15 cellular contexts compared by ENCODE assay signal in genomic region chr5:95615164-95615467, GRCh38. TPM values are rescaled to one million over a fixed set of nuclear protein-coding genes. Genes with fewer than 3 reads are reported as not detected.
DNase-seq lines count a peak whose midpoint lies in the region; ATAC-seq and TF ChIP-seq lines count a peak whose summit lies in the region.
"Had no signal": no experiment of that assay in that cellular context is flagged by ENCODE, and none has a peak within 500 bp of the region (broad histone marks: within the 10 kb centered on the region; RNA-seq: fewer than 3 reads in every experiment).

No MANE protein-coding gene starts in this region.

- POLR2A ChIA-PET in PC-9 (lab: Charles Lee; ENCODE audit: unreplicated experiment), result no interaction called here

- H3K27ac ChIP-seq in PC-9 (no peak overlapping the region), Peyer's patch (no peak overlapping the region)
- H3K27ac ChIP-seq: SK-N-MC, vagina had no signal

- TF ChIP-seq CTCF in PC-9 (conservative IDR thresholded peaks at IDR 0.05) (no peak), Peyer's patch (IDR thresholded peaks at IDR 0.05) (no peak)

- TF ChIP-seq POLR2A in Peyer's patch (IDR thresholded peaks at IDR 0.05), result no peak

- no peaks in the 10 kb centered on the region for H4K20me1 ChIP-seq in PC-9 (ENCODE audit: insufficient read depth)

- H3K79me2 ChIP-seq in PC-9 (ENCODE audit: low read depth), result no peaks in the 10 kb centered on the region

- H3K9me3 ChIP-seq in PC-9 (ENCODE audit: insufficient read depth, low read depth) (peaks cover 10% of the 10 kb centered on the region; the same call in 1 of the 2 replicates), Peyer's patch (no peaks in the 10 kb centered on the region)
- H3K9me3 ChIP-seq: vagina had no signal

- 0 out of 2 replicates have a peak, but pooled peaks cover 2% of the 10 kb centered on the region for H3K4me1 ChIP-seq in PC-9 (replicated peaks; ENCODE audit: insufficient read depth)
- H3K4me1 ChIP-seq in Peyer's patch, result peaks cover 0 to 7% (median 0%) of the 10 kb centered on the region in 4 donors

- intact Hi-C loops in PC-9 (cut with micrococcal nuclease; ENCODE audit: unreplicated experiment), result loop anchor here (10.0 kb wide), 1 partner anchor 330 kb away; the partner anchor contains the start of gene MCTP1

- H2AFZ ChIP-seq in PC-9, result peak overlapping the region; percentile 37; the same call in 1 of the 2 replicates

- no peak overlapping the region for H3K4me2 ChIP-seq in PC-9

- H3K36me3 ChIP-seq in PC-9 (ENCODE audit: low read depth), result no peaks in the 10 kb centered on the region
- no peaks in the 10 kb centered on the region for H3K36me3 ChIP-seq in Peyer's patch
- H3K36me3 ChIP-seq: vagina had no signal

- H3F3A ChIP-seq in PC-9 (ENCODE audit: insufficient read depth, low read depth), result no peaks in the 10 kb centered on the region

- no TSS peak for BruUV-seq in PC-9 (replicated peaks; lab: Mats Ljungman, UMichigan)

- peak; percentile 15 for DNase-seq in ELR (ENCODE audit: low read depth)
- no peak for DNase-seq in PC-9
- no peak for DNase-seq in Peyer's patch
- no peak for DNase-seq in D341Med (ENCODE audit: low spot score)
- no peak for DNase-seq in stimulated activated CD4-positive, alpha-beta T cell treated with anti-CD3 and anti-CD28 coated beads, Interleukin-4, amount 100 ng/mL, for 1 hour
- no peak for DNase-seq in epidermal melanocyte (ENCODE audit: insufficient read length, low spot score)
- DNase-seq: activated CD8-positive, alpha-beta memory T cell treated with anti-CD3 and anti-CD28 coated beads, Interleukin-2, amount 50 U/mL, for 48 hours; NCI-H2081 treated with DMSO at 0.1 percent for 48 hours; retina; stimulated activated CD4-positive, alpha-beta T cell treated with anti-CD3 and anti-CD28 coated beads, Interleukin-4, amount 100 ng/mL, for 24 hours; stimulated activated naive CD8-positive, alpha-beta T cell treated with anti-CD3 and anti-CD28 coated beads, Interleukin-15, Interleukin-2, amounts not matched to agents 100 U/mL and 50 U/mL, for 24 hours had no signal

- H3K27me3 ChIP-seq in PC-9 (ENCODE audit: insufficient read depth, low read depth) (peaks cover 5% of the 10 kb centered on the region; the same call in 1 of the 2 replicates), Peyer's patch (no peaks in the 10 kb centered on the region)
- H3K27me3 ChIP-seq: vagina had no signal

- peak; percentile 58 for ATAC-seq in GM19035 (IDR thresholded peaks at IDR 0.05; ENCODE audit: unreplicated experiment)
- peak; percentile 52 for ATAC-seq in HG02870 (IDR thresholded peaks at IDR 0.05; ENCODE audit: unreplicated experiment)
- ATAC-seq: stimulated activated naive CD8-positive, alpha-beta T cell treated with anti-CD3 and anti-CD28 coated beads, Interleukin-15, Interleukin-2, amounts not matched to agents 100 U/mL and 50 U/mL, for 24 hours had no signal

- no peaks in the 10 kb centered on the region for H3K9me2 ChIP-seq in PC-9 (ENCODE audit: insufficient read depth)

- no peak overlapping the region for H3K4me3 ChIP-seq in PC-9
- no peak overlapping the region for H3K4me3 ChIP-seq in Peyer's patch
- H3K4me3 ChIP-seq: SK-N-MC, vagina had no signal

- CTCF ChIA-PET in PC-9 (lab: Charles Lee), result no interaction called here

RNA-seq across cellular contexts. Expression of gene GPR150, which starts 4.8 kb away (rescaled TPM):
- 0.17 TPM in 1 of 2 replicates, not detected in the other for total RNA-seq in PC-9 (2021)
- 1 to 10 TPM in 1 of 4 donors, under 1 TPM in 1, not detected in 2; 0.95 to 4.1 TPM for total RNA-seq in Peyer's patch

RNA-seq across cellular contexts. Expression of gene RFESD, which starts 31.5 kb away (rescaled TPM):
- total RNA-seq in PC-9 (2021) (4.6 and 5.0 TPM in 2 replicates), Peyer's patch (1 to 10 TPM in 1 of 4 donors, not detected in 3; 1.7 TPM)
